ENCODE assay signal across 2 cellular contexts in the genomic region with DNA sequence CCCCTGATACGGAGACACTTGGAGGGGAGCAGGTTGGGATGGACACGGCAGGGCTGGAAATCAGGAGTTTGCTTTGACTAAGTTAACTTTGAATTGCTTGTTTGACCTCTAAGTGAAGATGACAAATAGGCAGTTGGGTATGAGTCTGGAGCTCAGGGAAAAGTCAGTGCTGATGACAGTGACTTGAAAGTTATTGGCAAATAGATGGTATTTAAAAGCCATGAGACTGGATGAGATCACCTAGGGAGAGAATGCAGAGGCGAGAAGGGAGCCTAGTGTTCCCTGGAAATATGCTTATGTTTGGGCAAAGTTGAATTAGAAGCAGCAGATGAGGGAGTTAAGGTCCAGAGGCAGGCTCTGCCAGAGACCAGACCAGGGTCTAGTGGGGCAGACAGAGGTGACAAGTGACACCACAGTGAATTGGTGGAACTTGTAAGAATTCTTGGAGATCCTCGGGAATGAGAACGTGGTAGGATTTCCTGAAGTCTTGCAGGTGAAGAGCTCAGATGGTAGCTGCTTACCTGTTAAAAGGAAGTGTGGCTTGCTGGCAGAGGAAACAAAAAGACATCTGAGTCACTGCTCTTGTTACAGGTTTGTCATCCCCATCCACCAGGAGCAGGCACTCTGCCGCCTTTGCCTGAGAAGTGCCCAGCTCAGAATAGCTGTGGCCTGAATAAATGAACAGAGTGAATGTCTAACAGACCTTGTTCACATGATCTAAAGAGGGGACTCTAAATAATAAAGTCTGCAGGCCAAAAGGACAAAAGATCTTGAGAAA.
TF ChIP-seq lines count a peak whose summit lies in the region.

No MANE protein-coding gene starts in this region.

TF ChIP-seq in SK-N-SH, 30 proteins besides CTCF, POLR2A, EP300 and RAD21 (continued from another document):
- TF ChIP-seq NRF1 (IDR thresholded peaks at IDR 0.05; ENCODE audit: low read depth, low read length) (no peak), PBX3 (IDR thresholded peaks at IDR 0.05) (0 out of 2 replicates have a peak, but pooled peaks have one; percentile 4)

TF ChIP-seq in GM23338, 12 proteins besides CTCF, POLR2A, EP300 and RAD21 (continued from another document):
- TF ChIP-seq, protein P1, sequence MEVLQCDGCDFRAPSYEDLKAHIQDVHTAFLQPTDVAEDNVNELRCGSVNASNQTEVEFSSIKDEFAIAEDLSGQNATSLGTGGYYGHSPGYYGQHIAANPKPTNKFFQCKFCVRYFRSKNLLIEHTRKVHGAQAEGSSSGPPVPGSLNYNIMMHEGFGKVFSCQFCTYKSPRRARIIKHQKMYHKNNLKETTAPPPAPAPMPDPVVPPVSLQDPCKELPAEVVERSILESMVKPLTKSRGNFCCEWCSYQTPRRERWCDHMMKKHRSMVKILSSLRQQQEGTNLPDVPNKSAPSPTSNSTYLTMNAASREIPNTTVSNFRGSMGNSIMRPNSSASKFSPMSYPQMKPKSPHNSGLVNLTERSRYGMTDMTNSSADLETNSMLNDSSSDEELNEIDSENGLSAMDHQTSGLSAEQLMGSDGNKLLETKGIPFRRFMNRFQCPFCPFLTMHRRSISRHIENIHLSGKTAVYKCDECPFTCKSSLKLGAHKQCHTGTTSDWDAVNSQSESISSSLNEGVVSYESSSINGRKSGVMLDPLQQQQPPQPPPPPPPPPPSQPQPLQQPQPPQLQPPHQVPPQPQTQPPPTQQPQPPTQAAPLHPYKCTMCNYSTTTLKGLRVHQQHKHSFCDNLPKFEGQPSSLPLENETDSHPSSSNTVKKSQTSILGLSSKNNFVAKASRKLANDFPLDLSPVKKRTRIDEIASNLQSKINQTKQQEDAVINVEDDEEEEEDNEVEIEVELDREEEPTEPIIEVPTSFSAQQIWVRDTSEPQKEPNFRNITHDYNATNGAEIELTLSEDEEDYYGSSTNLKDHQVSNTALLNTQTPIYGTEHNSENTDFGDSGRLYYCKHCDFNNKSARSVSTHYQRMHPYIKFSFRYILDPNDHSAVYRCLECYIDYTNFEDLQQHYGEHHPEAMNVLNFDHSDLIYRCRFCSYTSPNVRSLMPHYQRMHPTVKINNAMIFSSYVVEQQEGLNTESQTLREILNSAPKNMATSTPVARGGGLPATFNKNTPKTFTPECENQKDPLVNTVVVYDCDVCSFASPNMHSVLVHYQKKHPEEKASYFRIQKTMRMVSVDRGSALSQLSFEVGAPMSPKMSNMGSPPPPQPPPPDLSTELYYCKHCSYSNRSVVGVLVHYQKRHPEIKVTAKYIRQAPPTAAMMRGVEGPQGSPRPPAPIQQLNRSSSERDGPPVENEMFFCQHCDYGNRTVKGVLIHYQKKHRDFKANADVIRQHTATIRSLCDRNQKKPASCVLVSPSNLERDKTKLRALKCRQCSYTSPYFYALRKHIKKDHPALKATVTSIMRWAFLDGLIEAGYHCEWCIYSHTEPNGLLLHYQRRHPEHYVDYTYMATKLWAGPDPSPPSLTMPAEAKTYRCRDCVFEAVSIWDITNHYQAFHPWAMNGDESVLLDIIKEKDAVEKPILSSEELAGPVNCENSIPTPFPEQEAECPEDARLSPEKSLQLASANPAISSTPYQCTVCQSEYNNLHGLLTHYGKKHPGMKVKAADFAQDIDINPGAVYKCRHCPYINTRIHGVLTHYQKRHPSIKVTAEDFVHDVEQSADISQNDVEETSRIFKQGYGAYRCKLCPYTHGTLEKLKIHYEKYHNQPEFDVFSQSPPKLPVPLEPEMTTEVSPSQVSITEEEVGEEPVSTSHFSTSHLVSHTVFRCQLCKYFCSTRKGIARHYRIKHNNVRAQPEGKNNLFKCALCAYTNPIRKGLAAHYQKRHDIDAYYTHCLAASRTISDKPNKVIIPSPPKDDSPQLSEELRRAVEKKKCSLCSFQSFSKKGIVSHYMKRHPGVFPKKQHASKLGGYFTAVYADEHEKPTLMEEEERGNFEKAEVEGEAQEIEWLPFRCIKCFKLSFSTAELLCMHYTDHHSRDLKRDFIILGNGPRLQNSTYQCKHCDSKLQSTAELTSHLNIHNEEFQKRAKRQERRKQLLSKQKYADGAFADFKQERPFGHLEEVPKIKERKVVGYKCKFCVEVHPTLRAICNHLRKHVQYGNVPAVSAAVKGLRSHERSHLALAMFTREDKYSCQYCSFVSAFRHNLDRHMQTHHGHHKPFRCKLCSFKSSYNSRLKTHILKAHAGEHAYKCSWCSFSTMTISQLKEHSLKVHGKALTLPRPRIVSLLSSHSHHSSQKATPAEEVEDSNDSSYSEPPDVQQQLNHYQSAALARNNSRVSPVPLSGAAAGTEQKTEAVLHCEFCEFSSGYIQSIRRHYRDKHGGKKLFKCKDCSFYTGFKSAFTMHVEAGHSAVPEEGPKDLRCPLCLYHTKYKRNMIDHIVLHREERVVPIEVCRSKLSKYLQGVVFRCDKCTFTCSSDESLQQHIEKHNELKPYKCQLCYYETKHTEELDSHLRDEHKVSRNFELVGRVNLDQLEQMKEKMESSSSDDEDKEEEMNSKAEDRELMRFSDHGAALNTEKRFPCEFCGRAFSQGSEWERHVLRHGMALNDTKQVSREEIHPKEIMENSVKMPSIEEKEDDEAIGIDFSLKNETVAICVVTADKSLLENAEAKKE (CRISPR knock-in tag; IDR thresholded peaks at IDR 0.05): no peak
- TF ChIP-seq ZNF331 (CRISPR knock-in tag; IDR thresholded peaks at IDR 0.05; ENCODE audit: low read depth) (no peak), REST (IDR thresholded peaks at IDR 0.05; ENCODE audit: unreplicated experiment) (no peak), CREB1 (CRISPR knock-in tag; IDR thresholded peaks at IDR 0.05; ENCODE audit: low read depth) (no peak), EZH2phosphoT487 (IDR thresholded peaks at IDR 0.05; ENCODE audit: unreplicated experiment) (no peak), EZH2 (IDR thresholded peaks at IDR 0.05; ENCODE audit: low read depth, unreplicated experiment) (no peak), JUNB (IDR thresholded peaks at IDR 0.05; ENCODE audit: unreplicated experiment) (no peak)
- TF ChIP-seq, protein P2, sequence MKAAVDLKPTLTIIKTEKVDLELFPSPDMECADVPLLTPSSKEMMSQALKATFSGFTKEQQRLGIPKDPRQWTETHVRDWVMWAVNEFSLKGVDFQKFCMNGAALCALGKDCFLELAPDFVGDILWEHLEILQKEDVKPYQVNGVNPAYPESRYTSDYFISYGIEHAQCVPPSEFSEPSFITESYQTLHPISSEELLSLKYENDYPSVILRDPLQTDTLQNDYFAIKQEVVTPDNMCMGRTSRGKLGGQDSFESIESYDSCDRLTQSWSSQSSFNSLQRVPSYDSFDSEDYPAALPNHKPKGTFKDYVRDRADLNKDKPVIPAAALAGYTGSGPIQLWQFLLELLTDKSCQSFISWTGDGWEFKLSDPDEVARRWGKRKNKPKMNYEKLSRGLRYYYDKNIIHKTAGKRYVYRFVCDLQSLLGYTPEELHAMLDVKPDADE (IDR thresholded peaks at IDR 0.05): no peak
